2 cellular contexts compared by ENCODE assay signal in the genomic region with DNA sequence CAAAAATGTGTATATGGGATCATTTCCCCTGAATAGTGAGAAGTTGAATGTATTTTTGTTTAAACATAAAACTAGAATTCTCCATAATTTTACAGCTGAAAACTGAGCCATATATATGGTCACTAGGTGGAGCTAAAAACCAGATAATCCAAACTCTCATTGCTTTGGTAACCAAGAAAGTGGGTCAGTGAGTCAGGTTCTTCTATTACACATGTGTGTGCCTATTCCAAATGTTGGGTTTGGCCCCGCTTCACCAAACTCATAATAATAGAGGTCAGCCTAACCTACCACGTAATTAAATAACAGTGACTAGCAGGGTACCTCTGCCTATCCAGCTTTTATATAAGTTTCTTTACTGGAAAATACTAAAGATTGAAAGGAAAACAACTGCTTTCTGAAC.
TF ChIP-seq lines count a peak whose summit lies in the region.

No MANE protein-coding gene starts in this region.

TF ChIP-seq in SK-N-SH, 30 proteins besides CTCF, POLR2A, EP300 and RAD21:
- TF ChIP-seq, protein P1, sequence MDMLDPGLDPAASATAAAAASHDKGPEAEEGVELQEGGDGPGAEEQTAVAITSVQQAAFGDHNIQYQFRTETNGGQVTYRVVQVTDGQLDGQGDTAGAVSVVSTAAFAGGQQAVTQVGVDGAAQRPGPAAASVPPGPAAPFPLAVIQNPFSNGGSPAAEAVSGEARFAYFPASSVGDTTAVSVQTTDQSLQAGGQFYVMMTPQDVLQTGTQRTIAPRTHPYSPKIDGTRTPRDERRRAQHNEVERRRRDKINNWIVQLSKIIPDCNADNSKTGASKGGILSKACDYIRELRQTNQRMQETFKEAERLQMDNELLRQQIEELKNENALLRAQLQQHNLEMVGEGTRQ (IDR thresholded peaks at IDR 0.05; ENCODE audit: borderline replicate concordance, low read depth, low read length): no peak
- 0 out of 2 replicates have a peak, but pooled peaks have one; percentile 7 for TF ChIP-seq RFX5 (IDR thresholded peaks at IDR 0.05; ENCODE audit: low read length)
- TF ChIP-seq JUND (IDR thresholded peaks at IDR 0.05): 0 out of 2 replicates have a peak, but pooled peaks have one; percentile 3
- no peak for TF ChIP-seq ZBTB33 (IDR thresholded peaks at IDR 0.05; ENCODE audit: borderline replicate concordance, low read depth)
- peak; percentile 70 for TF ChIP-seq SMC3 (IDR thresholded peaks at IDR 0.05; ENCODE audit: low read depth, low read length)
- no peak for TF ChIP-seq ELF1 (IDR thresholded peaks at IDR 0.05)
- no peak for TF ChIP-seq MXI1 (IDR thresholded peaks at IDR 0.05; ENCODE audit: low read depth, low read length)
- peak; percentile 19; the same call in 1 of the 2 replicates for TF ChIP-seq TCF12 (IDR thresholded peaks at IDR 0.05)

TF ChIP-seq in H1, 55 proteins besides CTCF, POLR2A, EP300 and RAD21:
- TF ChIP-seq ZNF274 (IDR thresholded peaks at IDR 0.05; ENCODE audit: borderline replicate concordance, extremely low read depth, low read length): no peak
- TF ChIP-seq MAFK (IDR thresholded peaks at IDR 0.05; ENCODE audit: low read depth, low read length): no peak
- TF ChIP-seq JUND (IDR thresholded peaks at IDR 0.05; ENCODE audit: low read length): no peak
- no peak for TF ChIP-seq BCL11A (IDR thresholded peaks at IDR 0.05; ENCODE audit: low read depth in 2 of 2, low read length in 2 of 2)
